ENCODE assay signal across 10 cellular contexts in the genomic region with DNA sequence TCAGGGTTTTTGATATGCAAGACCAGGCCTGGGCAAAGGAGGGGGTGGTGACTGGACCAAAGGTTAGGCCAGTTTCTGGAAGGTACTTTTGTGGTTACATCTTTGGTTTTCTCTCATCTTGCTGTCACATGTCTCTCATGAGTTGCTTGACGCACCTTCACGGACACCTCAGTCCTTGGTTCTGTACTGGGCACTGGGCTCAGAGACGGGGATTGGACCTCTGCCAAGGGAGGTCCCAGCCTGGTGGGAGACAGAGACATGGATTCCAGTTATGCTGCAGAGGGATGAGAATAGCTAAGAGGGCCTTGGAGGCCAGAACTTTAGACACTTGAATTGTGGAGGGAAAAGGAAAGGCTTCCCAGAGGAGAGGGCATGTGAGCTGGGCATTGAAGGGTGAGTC. TPM values are rescaled to one million over a fixed set of nuclear protein-coding genes. Genes with fewer than 3 reads are reported as not detected.
DNase-seq lines count a peak whose midpoint lies in the region; ATAC-seq and TF ChIP-seq lines count a peak whose summit lies in the region.
"Had no signal": no experiment of that assay in that cellular context is flagged by ENCODE, and none has a peak within 500 bp of the region (broad histone marks: within the 10 kb centered on the region; RNA-seq: fewer than 3 reads in every experiment).

No MANE protein-coding gene starts in this region.

- H3K27ac Mint-ChIP-seq in GM23338 (no peak overlapping the region), brain (peak overlapping the region in 3 of 5 experiments; percentile 4 to 92 (median 74)), neural crest cell (ENCODE audit: unreplicated experiment) (no peak overlapping the region)

- H3K4me3 ChIP-seq in AG10803 (ENCODE audit: low read length) (peak overlapping the region; percentile 8; the same call in 1 of the 2 replicates), GM23338 (no peak overlapping the region)

- 0 out of 2 replicates have a peak, but pooled peaks cover 8% of the 10 kb centered on the region for H3F3A ChIP-seq in GM23338 (replicated peaks; ENCODE audit: low read depth)

- 0 out of 2 replicates have a peak overlapping the region, but pooled peaks have one; percentile 88 for H3K4me2 ChIP-seq in GM23338

- TF ChIP-seq CTCF in AG10803 (conservative IDR thresholded peaks at IDR 0.05; ENCODE audit: low read length) (no peak), GM23338 (conservative IDR thresholded peaks at IDR 0.05; ENCODE audit: low read depth in 2 of 2) (no peak), brain (conservative IDR thresholded peaks at IDR 0.05) (no peak), neural crest cell (conservative IDR thresholded peaks at IDR 0.05) (no peak)

- no peak overlapping the region for H3K27ac ChIP-seq in GM23338 (ENCODE audit: low read depth)

- no peaks in the 10 kb centered on the region; the same call in 1 of the 2 replicates for H4K20me1 ChIP-seq in GM23338 (replicated peaks; ENCODE audit: insufficient read depth)

- H3K36me3 Mint-ChIP-seq in GM23338 (ENCODE audit: low read depth) (no peaks in the 10 kb centered on the region), brain (no peaks in the 10 kb centered on the region), neural crest cell (ENCODE audit: low read depth) (no peaks in the 10 kb centered on the region)

- H3K9me3 Mint-ChIP-seq in GM23338, result no peaks in the 10 kb centered on the region
- H3K9me3 Mint-ChIP-seq in brain, result peaks cover 0 to 4% (median 0%) of the 10 kb centered on the region in 5 experiments
- H3K9me3 Mint-ChIP-seq in neural crest cell, result no peaks in the 10 kb centered on the region

- ATAC-seq in GM23338, result no peak
- ATAC-seq in HG02798 (IDR thresholded peaks at IDR 0.05; ENCODE audit: poor library complexity, unreplicated experiment), result no peak
- ATAC-seq in GM19452 (IDR thresholded peaks at IDR 0.05; ENCODE audit: unreplicated experiment), result no peak

- no peaks in the 10 kb centered on the region for H3K79me2 ChIP-seq in GM23338 (replicated peaks; ENCODE audit: insufficient read depth)

- no peaks in the 10 kb centered on the region for H3K9me2 ChIP-seq in GM23338 (ENCODE audit: insufficient read depth)

- H3K36me3 ChIP-seq in GM23338 (ENCODE audit: insufficient read depth), result no peaks in the 10 kb centered on the region

- H3K4me1 Mint-ChIP-seq in GM23338 (peaks cover 21% of the 10 kb centered on the region), brain (peaks cover 79% of the 10 kb centered on the region), neural crest cell (peaks cover 62% of the 10 kb centered on the region)

- DNase-seq in AG10803 (ENCODE audit: low read depth), result no peak
- no peak for DNase-seq in GM23338 (ENCODE audit: low spot score)
- DNase-seq in neural crest cell (ENCODE audit: low read depth, low spot score), result no peak
- DNase-seq in AG08395 (ENCODE audit: low spot score), result no peak
- DNase-seq in NCI-H446 (lab: John Stamatoyannopoulos, UW), result no peak
- DNase-seq: DMS53; stimulated activated CD4-positive, alpha-beta T cell treated with anti-CD3 and anti-CD28 coated beads, Interleukin-2, amount 100 ng/mL, for 24 hours had no signal

- no peaks in the 10 kb centered on the region for H3K27me3 ChIP-seq in GM23338 (ENCODE audit: insufficient read depth)

- H3K27me3 Mint-ChIP-seq in GM23338 (ENCODE audit: insufficient read depth, low read depth, poor library complexity), result peaks cover 18% of the 10 kb centered on the region
- H3K27me3 Mint-ChIP-seq in brain, result peaks cover 12% of the 10 kb centered on the region
- H3K27me3 Mint-ChIP-seq in neural crest cell (ENCODE audit: low read depth), result no peaks in the 10 kb centered on the region

- H3K4me1 ChIP-seq in GM23338 (ENCODE audit: insufficient read depth), result peaks cover 15% of the 10 kb centered on the region; the same call in 1 of the 2 replicates

- H2AFZ ChIP-seq in GM23338, result no peak overlapping the region

- H3K4me3 Mint-ChIP-seq in GM23338 (peak overlapping the region; percentile 1; the same call in 1 of the 3 replicates), brain (peak overlapping the region; percentile 97 to 99 (median 98)), neural crest cell (peak overlapping the region; percentile 100)

TF ChIP-seq in GM23338, 12 proteins besides CTCF, POLR2A, EP300 and RAD21 (continues in another document):
- TF ChIP-seq ZNF114 (CRISPR knock-in tag; IDR thresholded peaks at IDR 0.05), result no peak
- TF ChIP-seq ZNF331 (CRISPR knock-in tag; IDR thresholded peaks at IDR 0.05; ENCODE audit: low read depth), result no peak
- TF ChIP-seq, protein P1, sequence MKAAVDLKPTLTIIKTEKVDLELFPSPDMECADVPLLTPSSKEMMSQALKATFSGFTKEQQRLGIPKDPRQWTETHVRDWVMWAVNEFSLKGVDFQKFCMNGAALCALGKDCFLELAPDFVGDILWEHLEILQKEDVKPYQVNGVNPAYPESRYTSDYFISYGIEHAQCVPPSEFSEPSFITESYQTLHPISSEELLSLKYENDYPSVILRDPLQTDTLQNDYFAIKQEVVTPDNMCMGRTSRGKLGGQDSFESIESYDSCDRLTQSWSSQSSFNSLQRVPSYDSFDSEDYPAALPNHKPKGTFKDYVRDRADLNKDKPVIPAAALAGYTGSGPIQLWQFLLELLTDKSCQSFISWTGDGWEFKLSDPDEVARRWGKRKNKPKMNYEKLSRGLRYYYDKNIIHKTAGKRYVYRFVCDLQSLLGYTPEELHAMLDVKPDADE (IDR thresholded peaks at IDR 0.05), result no peak
- TF ChIP-seq EZH2 (IDR thresholded peaks at IDR 0.05; ENCODE audit: low read depth, unreplicated experiment), result no peak
- TF ChIP-seq CREB1 (CRISPR knock-in tag; IDR thresholded peaks at IDR 0.05; ENCODE audit: low read depth), result no peak
- no peak for TF ChIP-seq STAT1 (IDR thresholded peaks at IDR 0.05; ENCODE audit: unreplicated experiment)
- no peak for TF ChIP-seq NANOG (IDR thresholded peaks at IDR 0.05; ENCODE audit: borderline replicate concordance)

RNA-seq across cellular contexts. Expression of gene USP35, which starts 1.7 kb away (rescaled TPM):
- 10.0 and 10.7 TPM in 2 replicates for total RNA-seq in GM23338 (2014; rRNA removed; shearing (Covaris generic))
- polyA plus RNA-seq in GM23338 (2016; fragmentation: Nextera tagmentation; extraction: Ambion mirVana) (1.7 and 2.5 TPM in 2 replicates), brain (ENCODE audit: insufficient read depth, low read depth, low replicate concordance) (5.4 TPM)
- total RNA-seq in neural crest cell, result 9.3 and 11.1 TPM in 2 replicates

RNA-seq across cellular contexts. Expression of gene KCTD21, which starts 1.9 kb away (rescaled TPM):
- 3.6 and 3.7 TPM in 2 replicates for total RNA-seq in GM23338 (2014; rRNA removed; shearing (Covaris generic))
- polyA plus RNA-seq in GM23338 (2016; fragmentation: Nextera tagmentation; extraction: Ambion mirVana) (0.71 and 1.0 TPM in 2 replicates), brain (ENCODE audit: insufficient read depth, low read depth, low replicate concordance) (14.5 TPM)
- 6.4 and 8.4 TPM in 2 replicates for total RNA-seq in neural crest cell

RNA-seq across cellular contexts. Expression of gene ALG8, which starts 50.9 kb away (rescaled TPM):
- total RNA-seq in GM23338 (2014; rRNA removed; shearing (Covaris generic)), result 89.0 and 94.3 TPM in 2 replicates
- polyA plus RNA-seq in GM23338 (2016; fragmentation: Nextera tagmentation; extraction: Ambion mirVana) (125 and 130 TPM in 2 replicates), brain (ENCODE audit: insufficient read depth, low read depth, low replicate concordance) (26.2 TPM)
- 79.7 and 86.7 TPM in 2 replicates for total RNA-seq in neural crest cell

Comparison
In these comparisons a context has a peak if more than half of its experiments do, and no peak if none do; other contexts are left out.
1. H3K27ac Mint-ChIP-seq: peak in brain (3 of 5); none in GM23338 (single experiment) and neural crest cell (single experiment).
2. H3K4me3 Mint-ChIP-seq: peak in every context shown above with its lines; median percentile 100 in neural crest cell; 98 in brain; 1 in GM23338.